Comparison of ENCODE assay signal across 23 cellular contexts in genomic region chr10:79308969-79309665, GRCh38. TPM values are rescaled to one million over a fixed set of nuclear protein-coding genes. Genes with fewer than 3 reads are reported as not detected.
DNase-seq lines count a peak whose midpoint lies in the region; ATAC-seq, FAIRE-seq and TF ChIP-seq lines count a peak whose summit lies in the region.
"Had no signal": no experiment of that assay in that cellular context is flagged by ENCODE, and none has a peak within 500 bp of the region (broad histone marks: within the 10 kb centered on the region; RNA-seq: fewer than 3 reads in every experiment).

No MANE protein-coding gene starts in this region.

- H3K27ac ChIP-seq in GM12878 (ENCODE audit: control insufficient read depth, insufficient read depth) (no peak overlapping the region), HepG2 (ENCODE audit: extremely low read length, insufficient read depth, low read length) (no peak overlapping the region), Peyer's patch (no peak overlapping the region)
- H3K27ac ChIP-seq: GM23248, heart right ventricle, right lobe of liver, tibial artery, VCaP had no signal

- intact Hi-C loops in Right ventricle myocardium superior (cut with DNase I) (no loop called here), cardiac septum (cut with DNase I) (no loop called here), GM12878 (cut with micrococcal nuclease; ENCODE audit: unreplicated experiment) (no loop called here), HepG2 (cut with micrococcal nuclease; ENCODE audit: unreplicated experiment) (no loop called here)

- no peak overlapping the region for H3K4me3 Mint-ChIP-seq in stimulated activated naive B cell treated with anti-CD40 and anti-IgM and Interleukin-4, amounts not matched to agents 10 μg/mL and 1 μg/mL and 100 μg/mL, for 72 hours
- H3K4me3 Mint-ChIP-seq: activated naive CD4-positive, alpha-beta T cell treated with anti-CD3 and anti-CD28 coated beads, Interleukin-2, amount 50 U/mL, for 24 hours; CD8-positive, alpha-beta T cell had no signal

- no peaks in the 10 kb centered on the region for H3K27me3 ChIP-seq in GM12878 (replicated peaks in 1 of 2; ENCODE audit: control insufficient read depth in 2 of 2, insufficient read depth in 2 of 2, low read length in 1 of 2)
- H3K27me3 ChIP-seq in HepG2 (ENCODE audit: control insufficient read depth in 1 of 2, insufficient read depth in 2 of 2, low read length in 2 of 2): no peaks in the 10 kb centered on the region; a peak in 1 of 5 replicates
- no peaks in the 10 kb centered on the region for H3K27me3 ChIP-seq in Peyer's patch
- H3K27me3 ChIP-seq: heart right ventricle, MG63, right lobe of liver, tibial artery had no signal

- H3K4me1 Mint-ChIP-seq in stimulated activated naive B cell treated with anti-CD40 and anti-IgM and Interleukin-4, amounts not matched to agents 10 μg/mL and 1 μg/mL and 100 μg/mL, for 72 hours: peaks cover 9 to 11% of the 10 kb centered on the region in 2 donors
- H3K4me1 Mint-ChIP-seq: activated naive CD4-positive, alpha-beta T cell treated with anti-CD3 and anti-CD28 coated beads, Interleukin-2, amount 50 U/mL, for 24 hours had no signal

- no peak for TF ChIP-seq RAD21 in GM12878 (IDR thresholded peaks at IDR 0.05; ENCODE audit: insufficient read depth, low read depth, low read length)
- no peak for TF ChIP-seq RAD21 in HepG2 (CRISPR knock-in tag; IDR thresholded peaks at IDR 0.05)

- RAD21 ChIA-PET in GM12878 (lab: Charles Lee; ENCODE audit: unreplicated experiment): no interaction called here

- 89% methylated on average over 14 of the region's 14 CpGs for WGBS in GM12878 (ENCODE audit: insufficient coverage, insufficient replicate concordance, low lambda C conversion rate, missing lambda C conversion rate)
- WGBS in HepG2 (ENCODE audit: low lambda C conversion rate): 92% methylated on average over 10 of the region's 14 CpGs

- no peaks in the 10 kb centered on the region for H3K79me2 ChIP-seq in GM12878 (ENCODE audit: control insufficient read depth, insufficient read depth, low read length)
- no peaks in the 10 kb centered on the region for H3K79me2 ChIP-seq in HepG2 (ENCODE audit: insufficient read depth, low read length)

- H3K36me3 Mint-ChIP-seq in stimulated activated naive B cell treated with anti-CD40 and anti-IgM and Interleukin-4, amounts not matched to agents 10 μg/mL and 1 μg/mL and 100 μg/mL, for 72 hours: peaks cover 83 to 90% of the 10 kb centered on the region in 2 donors

- no peak overlapping the region for H3K9ac ChIP-seq in GM12878 (ENCODE audit: control insufficient read depth, insufficient read depth, low read length)
- no peak overlapping the region for H3K9ac ChIP-seq in HepG2 (ENCODE audit: insufficient read depth, low read depth, low read length)
- H3K9ac ChIP-seq: GM23248 had no signal

- H3K9me3 ChIP-seq in GM12878 (replicated peaks; ENCODE audit: control insufficient read depth, insufficient read depth, low read length): no peaks in the 10 kb centered on the region
- H3K9me3 ChIP-seq in HepG2 (ENCODE audit: low read length): no peaks in the 10 kb centered on the region
- H3K9me3 ChIP-seq in Peyer's patch: no peaks in the 10 kb centered on the region
- H3K9me3 ChIP-seq: heart right ventricle, MG63, right lobe of liver, tibial artery had no signal

- BruUV-seq in GM12878 (replicated peaks; lab: Mats Ljungman, UMichigan) (no TSS peak), HepG2 (replicated peaks; lab: Mats Ljungman, UMichigan) (no TSS peak)

- H3K27me3 Mint-ChIP-seq in stimulated activated naive B cell treated with anti-CD40 and anti-IgM and Interleukin-4, amounts not matched to agents 10 μg/mL and 1 μg/mL and 100 μg/mL, for 72 hours: no peaks in the 10 kb centered on the region
- H3K27me3 Mint-ChIP-seq: activated naive CD4-positive, alpha-beta T cell treated with anti-CD3 and anti-CD28 coated beads, Interleukin-2, amount 50 U/mL, for 24 hours had no signal

- H4K20me1 ChIP-seq in GM12878 (ENCODE audit: control insufficient read depth, insufficient read depth) (no peaks in the 10 kb centered on the region), HepG2 (ENCODE audit: insufficient read depth, low read length) (no peaks in the 10 kb centered on the region; the same call in 1 of the 2 replicates)

- in situ Hi-C loops in GM12878 (cut with MboI): no loop called here
- in situ Hi-C loops in HepG2 (cut with HindIII; ENCODE audit: extremely low pct_ligation_motif_present, low pct_unique_long_range_greater_than_20kb): no loop called here

- no peak overlapping the region for H3K4me3 ChIP-seq in GM12878
- H3K4me3 ChIP-seq in HepG2 (replicated peaks in 1 of 3; ENCODE audit: insufficient read depth in 1 of 3, low read depth in 2 of 3, low read length in 3 of 3): no peak overlapping the region
- H3K4me3 ChIP-seq in Peyer's patch: no peak overlapping the region
- H3K4me3 ChIP-seq: GM23248, heart right ventricle, MG63, right lobe of liver, tibial artery had no signal

- DNase-seq in Right ventricle myocardium superior: peak; percentile 32
- DNase-seq in cardiac septum (ENCODE audit: low spot score): no peak
- DNase-seq in GM12878 (ENCODE audit: low read depth, low spot score): no peak
- DNase-seq in HepG2 (ENCODE audit: low spot score): no peak
- DNase-seq in stimulated activated naive B cell treated with anti-CD40 and anti-IgM and Interleukin-4, amounts not matched to agents 10 μg/mL and 1 μg/mL and 100 μg/mL, for 72 hours: no peak
- no peak for DNase-seq in SKM-1 treated with dmso at 0.1 percent for 144 hours (lab: John Stamatoyannopoulos, UW; ENCODE audit: unreplicated experiment)
- DNase-seq in Peyer's patch: no peak
- DNase-seq in NCI-H187 (lab: John Stamatoyannopoulos, UW): no peak
- DNase-seq: activated CD4-positive, alpha-beta T cell treated with anti-CD3 and anti-CD28 coated beads, Interleukin-2, amount 50 U/mL, for 48 hours; activated T-cell treated with anti-CD3 and anti-CD28 coated beads, Interleukin-2, amount 50 U/mL, for 48 hours; CD8-positive, alpha-beta T cell; DMS79; GM23248; MG63; NCI-H146; SHP77 treated with DMSO at 0.1 percent for 48 hours; tibial artery had no signal

- H3K4me1 ChIP-seq in GM12878 (ENCODE audit: control insufficient read depth, insufficient read depth, low read length) (no peaks in the 10 kb centered on the region), HepG2 (ENCODE audit: insufficient read depth, low read length) (no peaks in the 10 kb centered on the region), Peyer's patch (peaks cover 0 to 10% (median 0%) of the 10 kb centered on the region in 4 donors)
- H3K4me1 ChIP-seq: right lobe of liver, tibial artery had no signal

- no peak for FAIRE-seq in GM12878 (lab: Jason Lieb, UNC)
- no peak for FAIRE-seq in HepG2 (lab: Jason Lieb, UNC)
- FAIRE-seq: colon, endometrium had no signal

- H3K4me2 ChIP-seq in GM12878 (ENCODE audit: control insufficient read depth, insufficient read depth): no peak overlapping the region
- H3K4me2 ChIP-seq in HepG2 (ENCODE audit: low read depth, low read length): no peak overlapping the region

- POLR2A ChIA-PET in GM12878 (lab: Charles Lee) (no interaction called here), HepG2 (lab: Yijun Ruan, JAX) (no interaction called here)

- SMC1A ChIA-PET in GM12878 (lab: Charles Lee; ENCODE audit: uncharacterized antibody, unreplicated experiment): interaction anchor here (0.7 kb wide), 1 partner anchor 99 kb away, joined by 3 read pairs; no protein-coding TSS in a partner anchor

- H3K27ac Mint-ChIP-seq in stimulated activated naive B cell treated with anti-CD40 and anti-IgM and Interleukin-4, amounts not matched to agents 10 μg/mL and 1 μg/mL and 100 μg/mL, for 72 hours: peak overlapping the region; percentile 90
- H3K27ac Mint-ChIP-seq: activated naive CD4-positive, alpha-beta T cell treated with anti-CD3 and anti-CD28 coated beads, Interleukin-2, amount 50 U/mL, for 24 hours; CD8-positive, alpha-beta T cell had no signal

- H2AFZ ChIP-seq in GM12878 (ENCODE audit: control insufficient read depth, low read depth, low read length) (no peak overlapping the region), HepG2 (ENCODE audit: low read length) (no peak overlapping the region)
- H2AFZ ChIP-seq: GM23248 had no signal

- peak; percentile 60 for TF ChIP-seq POLR2A in GM12878 (IDR thresholded peaks at IDR 0.05; ENCODE audit: low read depth, low read length)
- TF ChIP-seq POLR2A in HepG2 (IDR thresholded peaks at IDR 0.05; ENCODE audit: insufficient read depth in 1 of 2, low read depth in 2 of 2, low read length in 2 of 2): no peak
- no peak for TF ChIP-seq POLR2A in Peyer's patch (IDR thresholded peaks at IDR 0.05)

- CTCF ChIA-PET in GM12878 (lab: Yijun Ruan, JAX): no interaction called here
- CTCF ChIA-PET in HepG2 (lab: Yijun Ruan, JAX; ENCODE audit: low intra/inter-chr PET ratio, low total read pairs): no interaction called here

- no peaks in the 10 kb centered on the region for H3K9me3 Mint-ChIP-seq in stimulated activated naive B cell treated with anti-CD40 and anti-IgM and Interleukin-4, amounts not matched to agents 10 μg/mL and 1 μg/mL and 100 μg/mL, for 72 hours
- H3K9me3 Mint-ChIP-seq: activated naive CD4-positive, alpha-beta T cell treated with anti-CD3 and anti-CD28 coated beads, Interleukin-2, amount 50 U/mL, for 24 hours; CD8-positive, alpha-beta T cell had no signal

- TF ChIP-seq CTCF in GM12878 (IDR thresholded peaks at IDR 0.05 in 2 of 3, conservative IDR thresholded peaks at IDR 0.05 in 1 of 3; ENCODE audit: control insufficient read depth in 2 of 3, extremely low read depth in 1 of 3, insufficient read depth in 1 of 3, low read depth in 3 of 3, low read length in 3 of 3): no peak
- TF ChIP-seq CTCF in HepG2 (CRISPR knock-in tag; IDR thresholded peaks at IDR 0.05): no peak
- TF ChIP-seq CTCF in Peyer's patch (IDR thresholded peaks at IDR 0.05): no peak

- TF ChIP-seq EP300 in GM12878 (IDR thresholded peaks at IDR 0.05; ENCODE audit: borderline replicate concordance in 1 of 2, control insufficient read depth in 1 of 2, low read depth in 2 of 2, low read length in 2 of 2): no peak
- no peak for TF ChIP-seq EP300 in HepG2 (IDR thresholded peaks at IDR 0.05; ENCODE audit: low read depth in 2 of 2, low read length in 2 of 2)
- no peak for TF ChIP-seq EP300 in HepG2 (CRISPR knock-in tag; IDR thresholded peaks at IDR 0.05; ENCODE audit: borderline replicate concordance)

- peaks cover 24 to 59% of the 10 kb centered on the region in 2 experiments; a peak in 3 of 4 replicates for H3K36me3 ChIP-seq in GM12878 (ENCODE audit: control insufficient read depth in 2 of 2, insufficient read depth in 2 of 2, low read length in 1 of 2)
- H3K36me3 ChIP-seq in HepG2 (replicated peaks in 1 of 2; ENCODE audit: control insufficient read depth in 1 of 2, insufficient read depth in 2 of 2, low read length in 2 of 2): peaks cover 45 to 68% of the 10 kb centered on the region in 2 experiments
- H3K36me3 ChIP-seq in Peyer's patch: peaks cover 0 to 96% (median 0%) of the 10 kb centered on the region in 3 donors

- ATAC-seq in Right ventricle myocardium superior (ENCODE audit: poor library complexity) (no peak), GM12878 (no peak), HepG2 (no peak)
- ATAC-seq in stimulated activated naive B cell treated with anti-CD40 and anti-IgM and Interleukin-4, amounts not matched to agents 10 μg/mL and 1 μg/mL and 100 μg/mL, for 72 hours (replicated peaks): no peak
- ATAC-seq: CD8-positive, alpha-beta T cell; heart right ventricle; right lobe of liver had no signal

RNA-seq across cellular contexts. Expression of gene PPIF, which starts 38.2 kb away (rescaled TPM):
- total RNA-seq in Right ventricle myocardium superior: 146 TPM
- 115 TPM for total RNA-seq in cardiac septum
- 73.4 and 105 TPM in 2 replicates for total RNA-seq in GM12878 (2013; cell fraction: nucleolus; rRNA removed)
- total RNA-seq in GM12878 (2014; rRNA removed): 52.1 and 52.4 TPM in 2 replicates
- 69.0 and 78.3 TPM in 2 replicates for total RNA-seq in GM12878 (2014; rRNA removed; fragmentation: Illumina TruSeq; extraction: Trizol)
- total RNA-seq in GM12878 (2021): 162 and 180 TPM in 2 replicates
- 78.0 TPM for polyA plus RNA-seq in GM12878 (2011; ENCODE audit: low read depth)
- 111 and 145 TPM in 2 replicates for polyA plus RNA-seq in GM12878 (2011; rRNA removed)
- polyA plus RNA-seq in GM12878 (2011; cell fraction: cytosol; rRNA removed): 220 and 257 TPM in 2 replicates
- 250 and 304 TPM in 2 replicates for polyA plus RNA-seq in GM12878 (2011; cell fraction: nucleus; rRNA removed)
- 81.9 and 104 TPM in 2 replicates for polyA plus RNA-seq in GM12878 (2012)
- polyA plus RNA-seq in GM12878 (2014; fragmentation: Illumina TruSeq; extraction: Trizol): 106 and 164 TPM in 2 replicates
- polyA plus RNA-seq in GM12878 (2014; fragmentation: Nextera tagmentation; extraction: Ambion mirVana): 10 to 100 TPM; 28.8 to 71.9 TPM
- polyA plus RNA-seq in GM12878 (2014; rRNA removed): 127 and 129 TPM in 2 replicates
- polyA plus RNA-seq in GM12878 (2016; fragmentation: Nextera tagmentation; extraction: Ambion mirVana): 100 to 1,000 TPM; 129 to 140 TPM
- 132 and 134 TPM in 2 replicates for polyA minus RNA-seq in GM12878 (2011; rRNA and poly(A)+ RNA removed)
- polyA minus RNA-seq in GM12878 (2011; cell fraction: cytosol; rRNA and poly(A)+ RNA removed): 44.8 and 52.4 TPM in 2 replicates
- 114 and 180 TPM in 2 replicates for polyA minus RNA-seq in GM12878 (2011; cell fraction: nucleus; rRNA and poly(A)+ RNA removed)
- total RNA-seq in HepG2 (2016; rRNA removed; fragmentation: Illumina TruSeq; extraction: Trizol): 157 and 178 TPM in 2 replicates
- 30.6 and 37.3 TPM in 2 replicates for total RNA-seq in HepG2 (2016; cell fraction: cytosol; rRNA removed; fragmentation: Illumina TruSeq; extraction: Trizol; ENCODE audit: low read depth)
- 154 and 176 TPM in 2 replicates for total RNA-seq in HepG2 (2016; cell fraction: insoluble cytoplasmic fraction; rRNA removed; fragmentation: Illumina TruSeq; extraction: Trizol)
- total RNA-seq in HepG2 (2016; cell fraction: membrane; rRNA removed; fragmentation: Illumina TruSeq; extraction: Trizol): 93.6 and 97.6 TPM in 2 replicates
- 106 and 121 TPM in 2 replicates for total RNA-seq in HepG2 (2016; cell fraction: nucleus; rRNA removed; fragmentation: Illumina TruSeq; extraction: Trizol)
- polyA plus RNA-seq in HepG2 (2011; rRNA removed): 134 and 147 TPM in 2 replicates
- 144 and 156 TPM in 2 replicates for polyA plus RNA-seq in HepG2 (2011; cell fraction: cytosol; rRNA removed)
- polyA plus RNA-seq in HepG2 (2011; cell fraction: nucleus; rRNA removed): 229 and 231 TPM in 2 replicates
- 92.0 and 152 TPM in 2 replicates for polyA plus RNA-seq in HepG2 (2012)
- 48.0 and 48.3 TPM in 2 replicates for polyA plus RNA-seq in HepG2 (2016; cell fraction: cytosol; fragmentation: Illumina TruSeq; extraction: Trizol; ENCODE audit: low read depth)
- 270 and 301 TPM in 2 replicates for polyA plus RNA-seq in HepG2 (2016; cell fraction: insoluble cytoplasmic fraction; fragmentation: Illumina TruSeq; extraction: Trizol; ENCODE audit: low read depth)
- 80.3 and 83.8 TPM in 2 replicates for polyA plus RNA-seq in HepG2 (2016; cell fraction: membrane; fragmentation: Illumina TruSeq; extraction: Trizol; ENCODE audit: low read depth)
- polyA plus RNA-seq in HepG2 (2016; cell fraction: nucleus; fragmentation: Illumina TruSeq; extraction: Trizol; ENCODE audit: insufficient read depth, low read depth): 218 and 229 TPM in 2 replicates
- polyA minus RNA-seq in HepG2 (2011; rRNA and poly(A)+ RNA removed; ENCODE audit: low replicate concordance): 220 and 249 TPM in 2 replicates
- polyA minus RNA-seq in HepG2 (2011; cell fraction: cytosol; rRNA and poly(A)+ RNA removed): 69.6 and 71.7 TPM in 2 replicates
- polyA minus RNA-seq in HepG2 (2011; cell fraction: nucleus; rRNA and poly(A)+ RNA removed): 105 and 112 TPM in 2 replicates
- 10 to 100 TPM; 35.7 to 57.8 (median 45.0) TPM for total RNA-seq in Peyer's patch
